In genomic region chr6:123456836-123457235, GRCh38 we compare ENCODE assay signal across 2 cellular contexts.
TF ChIP-seq lines count a peak whose summit lies in the region.

No MANE protein-coding gene starts in this region.

TF ChIP-seq in HepG2, 621 proteins besides CTCF, POLR2A, EP300 and RAD21:
- peak; percentile 76 to 85 for TF ChIP-seq MAFK (conservative IDR thresholded peaks at IDR 0.05 in 1 of 2, IDR thresholded peaks at IDR 0.05 in 1 of 2; ENCODE audit: low read length in 2 of 2)
- TF ChIP-seq SMARCE1 (IDR thresholded peaks at IDR 0.05; ENCODE audit: borderline replicate concordance), result no peak
- TF ChIP-seq MAFF (IDR thresholded peaks at IDR 0.05; ENCODE audit: low read depth, low read length), result peak; percentile 74

TF ChIP-seq in K562, 482 proteins besides CTCF, POLR2A, EP300 and RAD21:
- peak; percentile 37; the same call in 1 of the 2 replicates for TF ChIP-seq ZNF316 (IDR thresholded peaks at IDR 0.05)
- no peak for TF ChIP-seq USF1 (CRISPR knock-in tag; IDR thresholded peaks at IDR 0.05)
- TF ChIP-seq ZNF592 (IDR thresholded peaks at IDR 0.05), result no peak
- no peak for TF ChIP-seq MAX (CRISPR knock-in tag; IDR thresholded peaks at IDR 0.05)
- 0 out of 2 replicates have a peak, but pooled peaks have one; percentile 47 for TF ChIP-seq MAFG (tag; conservative IDR thresholded peaks at IDR 0.05)
- TF ChIP-seq ZNF766 (CRISPR knock-in tag; conservative IDR thresholded peaks at IDR 0.05), result no peak
- peak; percentile 26; the same call in 1 of the 2 replicates for TF ChIP-seq C11orf30 (IDR thresholded peaks at IDR 0.05; ENCODE audit: low read depth)
